8 cellular contexts compared by ENCODE assay signal in the genomic region with DNA sequence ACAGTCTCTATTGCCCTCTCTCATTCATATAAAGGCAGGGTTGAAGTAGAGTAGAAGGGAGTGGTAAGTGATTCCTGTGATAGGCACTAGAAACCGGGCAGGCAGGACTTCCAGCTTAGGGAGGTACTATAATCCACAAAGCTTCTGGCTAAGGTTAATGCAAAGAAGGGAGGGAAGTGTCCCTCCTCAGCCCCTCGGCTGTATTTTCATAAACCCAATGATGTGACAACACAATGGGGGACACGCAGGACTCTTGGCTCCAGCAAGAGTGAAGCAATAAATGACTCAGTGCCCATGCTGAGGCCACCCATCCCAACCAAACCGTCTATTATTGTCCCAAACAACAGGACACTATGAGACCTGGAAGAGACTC.
DNase-seq lines count a peak whose midpoint lies in the region; ATAC-seq, FAIRE-seq and TF ChIP-seq lines count a peak whose summit lies in the region.

No MANE protein-coding gene starts in this region.

- CTCF ChIA-PET in activated B cell treated with CpG ODN at 0.5 μM for 24 hours (lab: Charles Lee), result interaction anchor here (0.8 to 2.0 kb wide), 6 partner anchors 12 to 206 kb away, joined by 3 to 7 read pairs (median 5); no protein-coding TSS in a partner anchor
- CTCF ChIA-PET in HepG2 (lab: Yijun Ruan, JAX; ENCODE audit: low intra/inter-chr PET ratio, low total read pairs), result no interaction called here
- CTCF ChIA-PET in GM10248 (lab: Yijun Ruan, JAX), result interaction anchor here (1.5 to 2.8 kb wide), 6 partner anchors 9 to 25 kb away, joined by 4 to 14 read pairs (median 6); no protein-coding TSS in a partner anchor

- H3K4me3 Mint-ChIP-seq in activated naive CD4-positive, alpha-beta T cell treated with anti-CD3 and anti-CD28 coated beads, Interleukin-2, amount 50 U/mL, for 24 hours, result peak overlapping the region; percentile 73
- H3K4me3 Mint-ChIP-seq in activated B cell treated with CpG ODN at 0.5 μM for 24 hours, result peak overlapping the region; percentile 78

- in situ Hi-C loops in HepG2 (cut with HindIII; ENCODE audit: extremely low pct_ligation_motif_present, low pct_unique_long_range_greater_than_20kb), result no loop called here

- intact Hi-C loops in activated B cell treated with CpG ODN at 0.5 μM for 24 hours (cut with micrococcal nuclease), result loop anchor here (1.0 to 2.0 kb wide), 10 partner anchors 9 to 261 kb away; no protein-coding TSS in a partner anchor
- intact Hi-C loops in HepG2 (cut with micrococcal nuclease; ENCODE audit: unreplicated experiment), result no loop called here
- intact Hi-C loops in aorta (cut with DNase I), result no loop called here

- no peak overlapping the region for H3K9ac ChIP-seq in HepG2 (ENCODE audit: insufficient read depth, low read depth, low read length)

- peaks cover 2 to 3% of the 10 kb centered on the region in 2 experiments; a peak in 1 of 5 replicates for H3K27me3 ChIP-seq in HepG2 (ENCODE audit: control insufficient read depth in 1 of 2, insufficient read depth in 2 of 2, low read length in 2 of 2)
- H3K27me3 ChIP-seq in aorta (ENCODE audit: control insufficient read depth in 1 of 2, insufficient read depth in 2 of 2, low read length in 1 of 2), result no peaks in the 10 kb centered on the region

- H3K9me3 ChIP-seq in HepG2 (ENCODE audit: low read length) (no peaks in the 10 kb centered on the region), aorta (ENCODE audit: control insufficient read depth, low read length) (no peaks in the 10 kb centered on the region)

- no peaks in the 10 kb centered on the region for H3K4me1 ChIP-seq in HepG2 (ENCODE audit: insufficient read depth, low read length)
- peaks cover 0 to 14% of the 10 kb centered on the region in 2 donors for H3K4me1 ChIP-seq in aorta (ENCODE audit: control insufficient read depth in 1 of 2, insufficient read depth in 2 of 2, low read length in 2 of 2)

- H3K4me2 ChIP-seq in HepG2 (ENCODE audit: low read depth, low read length), result no peak overlapping the region

- H3K27ac ChIP-seq in HepG2 (ENCODE audit: extremely low read length, insufficient read depth, low read length) (no peak overlapping the region), aorta (ENCODE audit: low read depth in 1 of 2, low read length in 2 of 2) (peak overlapping the region in 1 of 2 donors; percentile 89)

- H3K4me3 ChIP-seq in HepG2 (replicated peaks in 1 of 3; ENCODE audit: insufficient read depth in 1 of 3, low read depth in 2 of 3, low read length in 3 of 3) (no peak overlapping the region), aorta (ENCODE audit: low read length in 2 of 2) (no peak overlapping the region)

- peak overlapping the region; percentile 97 for H3K27ac Mint-ChIP-seq in activated naive CD4-positive, alpha-beta T cell treated with anti-CD3 and anti-CD28 coated beads, Interleukin-2, amount 50 U/mL, for 24 hours
- H3K27ac Mint-ChIP-seq in activated B cell treated with CpG ODN at 0.5 μM for 24 hours, result peak overlapping the region; percentile 93

- 0% methylated on average over 3 of the region's 4 CpGs for WGBS in HepG2 (ENCODE audit: low lambda C conversion rate)
- WGBS in aorta, 2 donors, result 1 to 3% methylated on average over 4 of the region's 4 CpGs

- H3K9me3 Mint-ChIP-seq in activated naive CD4-positive, alpha-beta T cell treated with anti-CD3 and anti-CD28 coated beads, Interleukin-2, amount 50 U/mL, for 24 hours, result no peaks in the 10 kb centered on the region
- no peaks in the 10 kb centered on the region for H3K9me3 Mint-ChIP-seq in activated B cell treated with CpG ODN at 0.5 μM for 24 hours

- no TSS peak for BruUV-seq in HepG2 (replicated peaks; lab: Mats Ljungman, UMichigan)

- TF ChIP-seq CTCF in activated B cell treated with CpG ODN at 0.5 μM for 24 hours (IDR thresholded peaks at IDR 0.05), result no peak
- no peak for TF ChIP-seq CTCF in HepG2 (CRISPR knock-in tag; IDR thresholded peaks at IDR 0.05)
- no peak for TF ChIP-seq CTCF in GM10248 (IDR thresholded peaks at IDR 0.05; ENCODE audit: control extremely low read depth, extremely low read depth, low read depth, missing control alignments)

- TF ChIP-seq POLR2A in HepG2 (IDR thresholded peaks at IDR 0.05; ENCODE audit: insufficient read depth in 1 of 2, low read depth in 2 of 2, low read length in 2 of 2), result no peak

- H3K79me2 ChIP-seq in HepG2 (ENCODE audit: insufficient read depth, low read length), result no peaks in the 10 kb centered on the region

- H3K27me3 Mint-ChIP-seq in activated naive CD4-positive, alpha-beta T cell treated with anti-CD3 and anti-CD28 coated beads, Interleukin-2, amount 50 U/mL, for 24 hours, result no peaks in the 10 kb centered on the region
- no peaks in the 10 kb centered on the region for H3K27me3 Mint-ChIP-seq in activated B cell treated with CpG ODN at 0.5 μM for 24 hours

- ATAC-seq in activated B cell treated with CpG ODN at 0.5 μM for 24 hours (ENCODE audit: low read depth), result peak; percentile 39
- no peak for ATAC-seq in HepG2
- ATAC-seq in aorta (ENCODE audit: low FRiP score), result peak; percentile 58
- ATAC-seq in HG03097 (IDR thresholded peaks at IDR 0.05; ENCODE audit: low FRiP score, unreplicated experiment), result no peak

- TF ChIP-seq EP300 in HepG2 (IDR thresholded peaks at IDR 0.05; ENCODE audit: low read depth in 2 of 2, low read length in 2 of 2) (no peak), HepG2 (CRISPR knock-in tag; IDR thresholded peaks at IDR 0.05; ENCODE audit: borderline replicate concordance) (no peak)

- no peaks in the 10 kb centered on the region for H4K20me1 ChIP-seq in HepG2 (ENCODE audit: insufficient read depth, low read length)

- H2AFZ ChIP-seq in HepG2 (ENCODE audit: low read length), result no peak overlapping the region

- H3K4me1 Mint-ChIP-seq in activated naive CD4-positive, alpha-beta T cell treated with anti-CD3 and anti-CD28 coated beads, Interleukin-2, amount 50 U/mL, for 24 hours, result peaks cover 99% of the 10 kb centered on the region
- H3K4me1 Mint-ChIP-seq in activated B cell treated with CpG ODN at 0.5 μM for 24 hours, result peaks cover 98% of the 10 kb centered on the region

- no peak for DNase-seq in activated naive CD4-positive, alpha-beta T cell treated with Interleukin-2 at 50 U/mL for 16 hours
- DNase-seq in activated B cell treated with CpG ODN at 0.5 μM for 24 hours (no peak), HepG2 (ENCODE audit: low spot score) (no peak), aorta (no peak), hypothalamus (lab: John Stamatoyannopoulos, UW) (no peak), GM10248 (ENCODE audit: extremely low spot score) (no peak)

- H3K36me3 ChIP-seq in HepG2 (replicated peaks in 1 of 2; ENCODE audit: control insufficient read depth in 1 of 2, insufficient read depth in 2 of 2, low read length in 2 of 2) (no peaks in the 10 kb centered on the region), aorta (ENCODE audit: control insufficient read depth in 1 of 2, insufficient read depth in 2 of 2, low read length in 1 of 2) (no peaks in the 10 kb centered on the region)

- TF ChIP-seq RAD21 in HepG2 (CRISPR knock-in tag; IDR thresholded peaks at IDR 0.05), result no peak

- H3K36me3 Mint-ChIP-seq in activated naive CD4-positive, alpha-beta T cell treated with anti-CD3 and anti-CD28 coated beads, Interleukin-2, amount 50 U/mL, for 24 hours, result peaks cover 19% of the 10 kb centered on the region
- peaks cover 79% of the 10 kb centered on the region for H3K36me3 Mint-ChIP-seq in activated B cell treated with CpG ODN at 0.5 μM for 24 hours (ENCODE audit: low read depth)

- FAIRE-seq in HepG2 (lab: Jason Lieb, UNC), result no peak

- POLR2A ChIA-PET in activated B cell treated with CpG ODN at 0.5 μM for 24 hours (lab: Charles Lee) (interaction anchor here (0.7 to 4.0 kb wide), 20 partner anchors 8 to 222 kb away, joined by 3 to 61 read pairs (median 5); no protein-coding TSS in a partner anchor), HepG2 (lab: Yijun Ruan, JAX) (no interaction called here), GM10248 (lab: Yijun Ruan, JAX) (no interaction called here)

TF ChIP-seq in HepG2, 621 proteins besides CTCF, POLR2A, EP300 and RAD21:
- peak; percentile 16; the same call in 1 of the 2 replicates for TF ChIP-seq CEBPB (IDR thresholded peaks at IDR 0.05; ENCODE audit: borderline replicate concordance, low read depth, low read length)
- TF ChIP-seq ARID2 (CRISPR knock-in tag; IDR thresholded peaks at IDR 0.05; ENCODE audit: borderline replicate concordance), result no peak
TF ChIP-seq in HepG2: peak in this region for 1.

Comparison
In these comparisons a context has a peak if more than half of its experiments do, and no peak if none do; other contexts are left out.
1. ATAC-seq: peak in activated B cell treated with CpG ODN at 0.5 μM for 24 hours (single experiment) and aorta (single experiment); none in HepG2 (single experiment) and HG03097 (single experiment).